ENCODE assay signal across 8 cellular contexts in genomic region chr10:13298748-13299436, GRCh38. TPM values are rescaled to one million over a fixed set of nuclear protein-coding genes. Genes with fewer than 3 reads are reported as not detected.
DNase-seq lines count a peak whose midpoint lies in the region; ATAC-seq and TF ChIP-seq lines count a peak whose summit lies in the region.

No MANE protein-coding gene starts in this region.

- peaks cover 0 to 16% (median 12%) of the 10 kb centered on the region in 11 experiments; a peak in 13 of 22 replicates for H3K36me3 ChIP-seq in BLaER1 treated with 17β-estradiol and CSF1 and Interleukin-3, amounts not matched to agents 10 nM and 100 nM
- H3K36me3 ChIP-seq in duodenal mucosa (ENCODE audit: control insufficient read depth in 1 of 2, insufficient read depth in 2 of 2, low read length in 2 of 2) (peaks cover 4 to 8% of the 10 kb centered on the region in 2 donors), neural cell (ENCODE audit: insufficient read depth, low read length) (no peaks in the 10 kb centered on the region)

- peaks cover 25 to 33% (median 29%) of the 10 kb centered on the region in 10 experiments for H3K4me1 ChIP-seq in BLaER1 treated with 17β-estradiol and CSF1 and Interleukin-3, amounts not matched to agents 10 nM and 100 nM
- H3K4me1 ChIP-seq in duodenal mucosa (ENCODE audit: control insufficient read depth in 1 of 2, insufficient read depth in 2 of 2, low read length in 2 of 2): peaks cover 0 to 12% of the 10 kb centered on the region in 2 donors

- no peaks in the 10 kb centered on the region for H3K9me3 ChIP-seq in BLaER1 treated with 17β-estradiol and CSF1 and Interleukin-3, amounts not matched to agents 10 nM and 100 nM (replicated peaks in 1 of 11)
- H3K9me3 ChIP-seq in duodenal mucosa (ENCODE audit: control insufficient read depth in 1 of 2, low read length in 2 of 2): no peaks in the 10 kb centered on the region
- H3K9me3 ChIP-seq in neural cell (ENCODE audit: low read length): no peaks in the 10 kb centered on the region

- H3K79me2 ChIP-seq in neural cell (replicated peaks; ENCODE audit: insufficient read depth, low read length): no peaks in the 10 kb centered on the region

- DNase-seq in LNCaP clone FGC (ENCODE audit: low read depth) (no peak), NCI-H774 (lab: John Stamatoyannopoulos, UW) (no peak)

- H3K4me2 ChIP-seq in BLaER1 treated with 17β-estradiol and CSF1 and Interleukin-3, amounts not matched to agents 10 nM and 100 nM: peak overlapping the region; percentile 85 to 99 (median 95)
- H3K4me2 ChIP-seq in neural cell (ENCODE audit: low read length): peak overlapping the region; percentile 17

- TF ChIP-seq RAD21 in neural cell (conservative IDR thresholded peaks at IDR 0.05): no peak

- H3K4me3 ChIP-seq in BLaER1 treated with 17β-estradiol and CSF1 and Interleukin-3, amounts not matched to agents 10 nM and 100 nM: peak overlapping the region; percentile 69 to 90 (median 78)
- H3K4me3 ChIP-seq in LNCaP clone FGC (ENCODE audit: low read depth, low read length) (peak overlapping the region; percentile 61), duodenal mucosa (ENCODE audit: low read depth in 1 of 2, low read length in 2 of 2) (peak overlapping the region; percentile 74 to 77), neural cell (ENCODE audit: low read length) (peak overlapping the region; percentile 70)

- TF ChIP-seq CTCF in LNCaP clone FGC (IDR thresholded peaks at IDR 0.05; ENCODE audit: control insufficient read depth, extremely low read depth, insufficient read depth): no peak
- TF ChIP-seq CTCF in neural cell (IDR thresholded peaks at IDR 0.05; ENCODE audit: poor library complexity, severe bottlenecking): no peak

- H3K9me2 ChIP-seq in neural cell (ENCODE audit: insufficient read depth, low read length): no peaks in the 10 kb centered on the region

- H3F3A ChIP-seq in neural cell (ENCODE audit: insufficient read depth, low read length, poor library complexity, severe bottlenecking): no peaks in the 10 kb centered on the region

- ATAC-seq in GM18498 (IDR thresholded peaks at IDR 0.05; ENCODE audit: unreplicated experiment) (no peak), HG02970 (IDR thresholded peaks at IDR 0.05; ENCODE audit: low FRiP score, unreplicated experiment) (no peak), HG02981 (IDR thresholded peaks at IDR 0.05; ENCODE audit: unreplicated experiment) (no peak)

- peak overlapping the region; percentile 65 for H2AFZ ChIP-seq in neural cell (ENCODE audit: low read depth, low read length)

- TF ChIP-seq EP300 in neural cell (conservative IDR thresholded peaks at IDR 0.05; ENCODE audit: poor library complexity, severe bottlenecking): no peak

- H3K9ac ChIP-seq in BLaER1 treated with 17β-estradiol and CSF1 and Interleukin-3, amounts not matched to agents 10 nM and 100 nM: peak overlapping the region; percentile 80 to 94 (median 88)
- H3K9ac ChIP-seq in duodenal mucosa (ENCODE audit: low read depth in 1 of 2, low read length in 2 of 2) (peak overlapping the region; percentile 22 to 73), neural cell (ENCODE audit: low read length) (peak overlapping the region; percentile 65)

- peak overlapping the region; percentile 76 to 92 (median 85) for H3K27ac ChIP-seq in BLaER1 treated with 17β-estradiol and CSF1 and Interleukin-3, amounts not matched to agents 10 nM and 100 nM
- H3K27ac ChIP-seq in duodenal mucosa (ENCODE audit: low read depth, low read length): peak overlapping the region; percentile 93
- no peak overlapping the region for H3K27ac ChIP-seq in neural cell (ENCODE audit: low read length)

- H3K27me3 ChIP-seq in BLaER1 treated with 17β-estradiol and CSF1 and Interleukin-3, amounts not matched to agents 10 nM and 100 nM: no peaks in the 10 kb centered on the region
- H3K27me3 ChIP-seq in duodenal mucosa (ENCODE audit: control insufficient read depth in 1 of 2, insufficient read depth in 2 of 2, low read length in 2 of 2) (no peaks in the 10 kb centered on the region), neural cell (ENCODE audit: insufficient read depth, low read depth, low read length) (peaks cover 6% of the 10 kb centered on the region)

- no peaks in the 10 kb centered on the region for H4K20me1 ChIP-seq in BLaER1 treated with 17β-estradiol and CSF1 and Interleukin-3, amounts not matched to agents 10 nM and 100 nM
- no peaks in the 10 kb centered on the region for H4K20me1 ChIP-seq in neural cell (ENCODE audit: insufficient read depth)

TF ChIP-seq in neural cell, 6 proteins besides CTCF, POLR2A, EP300 and RAD21:
- TF ChIP-seq SMC3 (conservative IDR thresholded peaks at IDR 0.05; ENCODE audit: poor library complexity) (no peak), REST (IDR thresholded peaks at IDR 0.05; ENCODE audit: borderline replicate concordance) (no peak), MXI1 (conservative IDR thresholded peaks at IDR 0.05; ENCODE audit: poor library complexity, severe bottlenecking) (no peak), TAF1 (IDR thresholded peaks at IDR 0.05; ENCODE audit: low read depth) (no peak), POLR2AphosphoS5 (IDR thresholded peaks at IDR 0.05) (no peak), EZH2 (IDR thresholded peaks at IDR 0.05; ENCODE audit: borderline replicate concordance, insufficient read depth, low read length, poor library complexity, severe bottlenecking) (no peak)

RNA-seq across cellular contexts. Expression of gene PHYH, which starts 1.0 kb away (rescaled TPM):
- polyA plus RNA-seq in neural cell: 7.7 and 9.1 TPM in 2 replicates
- polyA minus RNA-seq in neural cell: 8.8 and 13.1 TPM in 2 replicates

RNA-seq across cellular contexts. Expression of gene SEPHS1, which starts 49.2 kb away (rescaled TPM):
- 61.0 and 76.3 TPM in 2 replicates for polyA plus RNA-seq in neural cell
- polyA minus RNA-seq in neural cell: 74.5 and 80.3 TPM in 2 replicates
